ENCODE assay signal across 8 cellular contexts in the genomic region with DNA sequence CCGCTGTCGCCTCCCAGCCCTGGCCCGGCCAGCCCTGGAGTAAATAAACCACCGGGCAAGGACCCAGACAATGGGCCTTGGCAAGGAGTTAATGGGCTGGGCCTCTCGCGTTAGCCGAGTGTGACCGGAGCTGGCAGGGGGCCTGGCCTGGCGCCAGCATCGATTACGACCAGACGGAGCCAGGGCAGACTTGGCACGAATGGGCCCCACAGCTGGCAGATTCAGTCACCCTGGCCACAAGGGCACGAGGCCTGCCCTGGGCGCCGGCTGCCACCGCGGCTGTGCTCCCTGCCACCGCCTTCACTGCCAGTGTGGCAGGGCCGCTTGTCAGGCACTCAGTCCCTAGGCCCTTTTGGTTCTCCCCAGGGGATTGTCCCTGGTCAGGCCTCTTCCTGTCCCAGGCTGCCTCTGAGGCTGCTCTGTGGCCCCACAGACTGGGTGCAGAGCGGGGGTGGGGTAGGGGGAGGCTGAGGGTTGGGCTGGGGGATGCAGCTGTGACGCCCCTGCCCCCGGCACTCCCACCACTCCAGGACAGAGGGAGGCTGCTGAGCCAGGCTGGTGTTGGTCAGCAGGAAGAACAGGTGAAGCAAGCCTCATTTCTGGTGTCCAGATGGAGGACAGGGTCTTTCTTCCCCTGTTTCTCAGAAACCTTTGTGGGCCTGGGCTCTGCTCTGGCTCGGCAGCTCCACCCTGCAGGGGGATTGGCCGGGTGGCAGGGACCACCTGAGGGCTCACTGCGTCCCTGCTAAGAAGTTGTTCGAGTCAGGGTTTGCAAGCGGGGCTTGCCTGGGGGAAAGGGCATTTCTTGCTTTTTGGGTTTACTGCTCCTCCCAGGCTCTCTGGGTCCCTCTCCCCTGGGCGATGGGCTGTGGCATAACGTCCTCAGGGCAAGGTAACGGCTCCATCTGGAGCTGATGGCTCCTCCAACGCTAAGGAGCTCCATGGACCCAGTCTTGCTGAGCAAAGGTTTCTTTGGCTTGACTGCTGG. TPM values are rescaled to one million over a fixed set of nuclear protein-coding genes. Genes with fewer than 3 reads are reported as not detected.
DNase-seq lines count a peak whose midpoint lies in the region; ATAC-seq and TF ChIP-seq lines count a peak whose summit lies in the region.

No MANE protein-coding gene starts in this region.

- TF ChIP-seq CTCF in dorsolateral prefrontal cortex (IDR thresholded peaks at IDR 0.05 in 54 of 56, conservative IDR thresholded peaks at IDR 0.05 in 2 of 56; ENCODE audit: low read depth in 1 of 56, partially characterized antibody in 56 of 56), result peak in 23 of 56 donors; percentile 8 to 55 (median 27)

- H3K27me3 Mint-ChIP-seq in activated CD4-positive, alpha-beta T cell treated with anti-CD3 and anti-CD28 coated beads, Interleukin-2, amount 10 ng/mL, durations not matched to agents 24 days and 14 days, result no peaks in the 10 kb centered on the region
- H3K27me3 Mint-ChIP-seq in activated CD4-positive, alpha-beta T cell treated with anti-CD3 and anti-CD28 coated beads, Interleukin-2, amount 10 ng/mL, durations not matched to agents 7 days and 5 days, result no peaks in the 10 kb centered on the region

- H3K36me3 ChIP-seq in mesodermal cell (ENCODE audit: control insufficient read depth, insufficient read depth, low read length) (no peaks in the 10 kb centered on the region), urinary bladder (ENCODE audit: insufficient read depth) (no peaks in the 10 kb centered on the region)

- POLR2A ChIA-PET in activated CD4-positive, alpha-beta T cell treated with anti-CD3 and anti-CD28 coated beads, Interleukin-2, amount 10 ng/mL, durations not matched to agents 7 days and 5 days (lab: Charles Lee), result no interaction called here

- no peak overlapping the region for H3K4me3 Mint-ChIP-seq in activated CD4-positive, alpha-beta T cell treated with anti-CD3 and anti-CD28 coated beads, Interleukin-2, amount 10 ng/mL, durations not matched to agents 24 days and 14 days
- no peak overlapping the region for H3K4me3 Mint-ChIP-seq in activated CD4-positive, alpha-beta T cell treated with anti-CD3 and anti-CD28 coated beads, Interleukin-2, amount 10 ng/mL, durations not matched to agents 7 days and 5 days

- DNase-seq in activated CD4-positive, alpha-beta T cell treated with anti-CD3 and anti-CD28 coated beads, Interleukin-2, amount 10 ng/mL, durations not matched to agents 24 days and 14 days, result peak; percentile 54
- DNase-seq in activated CD4-positive, alpha-beta T cell treated with anti-CD3 and anti-CD28 coated beads, Interleukin-2, amount 10 ng/mL, durations not matched to agents 7 days and 5 days, result no peak
- peak; percentile 76 to 94 for DNase-seq in NCI-H526 (lab: John Stamatoyannopoulos, UW)
- peak; percentile 72 to 97 (median 96) for DNase-seq in dorsolateral prefrontal cortex
- no peak for DNase-seq in T-helper 2 cell

- CTCF ChIA-PET in activated CD4-positive, alpha-beta T cell treated with anti-CD3 and anti-CD28 coated beads, Interleukin-2, amount 10 ng/mL, durations not matched to agents 7 days and 5 days (lab: Charles Lee), result interaction anchor here (1.0 to 2.1 kb wide), 5 partner anchors 9 to 36 kb away, joined by 3 to 8 read pairs (median 5); no protein-coding TSS in a partner anchor

- WGBS in mesodermal cell (ENCODE audit: insufficient coverage in 2 of 2), 2 experiments, result 43 to 45% methylated on average over 27 of the region's 32 CpGs
- 39% methylated on average over 32 of the region's 32 CpGs for WGBS in urinary bladder

- H3K36me3 Mint-ChIP-seq in activated CD4-positive, alpha-beta T cell treated with anti-CD3 and anti-CD28 coated beads, Interleukin-2, amount 10 ng/mL, durations not matched to agents 24 days and 14 days (ENCODE audit: low read depth), result peaks cover 7% of the 10 kb centered on the region
- no peaks in the 10 kb centered on the region for H3K36me3 Mint-ChIP-seq in activated CD4-positive, alpha-beta T cell treated with anti-CD3 and anti-CD28 coated beads, Interleukin-2, amount 10 ng/mL, durations not matched to agents 7 days and 5 days (ENCODE audit: low read depth)

- H3K4me3 ChIP-seq in dorsolateral prefrontal cortex (peak overlapping the region in 2 of 59 donors; percentile 4 to 16), mesodermal cell (ENCODE audit: extremely low read depth, insufficient read depth, low read length, poor library complexity, severe bottlenecking) (no peak overlapping the region), urinary bladder (ENCODE audit: low read depth, low read length) (no peak overlapping the region)

- H3K27ac Mint-ChIP-seq in activated CD4-positive, alpha-beta T cell treated with anti-CD3 and anti-CD28 coated beads, Interleukin-2, amount 10 ng/mL, durations not matched to agents 24 days and 14 days, result no peak overlapping the region
- no peak overlapping the region for H3K27ac Mint-ChIP-seq in activated CD4-positive, alpha-beta T cell treated with anti-CD3 and anti-CD28 coated beads, Interleukin-2, amount 10 ng/mL, durations not matched to agents 7 days and 5 days

- peaks cover 0 to 3% (median 0%) of the 10 kb centered on the region in 45 donors for H3K27me3 ChIP-seq in dorsolateral prefrontal cortex

- H3K4me1 ChIP-seq in mesodermal cell (ENCODE audit: control insufficient read depth, insufficient read depth, low read length, poor library complexity, severe bottlenecking), result peaks cover 27% of the 10 kb centered on the region
- peaks cover 2% of the 10 kb centered on the region for H3K4me1 ChIP-seq in urinary bladder (ENCODE audit: insufficient read depth)

- H3K27ac ChIP-seq in dorsolateral prefrontal cortex (peak overlapping the region in 56 of 59 donors; percentile 2 to 84 (median 72)), mesodermal cell (ENCODE audit: low read depth, low read length, severe bottlenecking) (peak overlapping the region; percentile 66), urinary bladder (ENCODE audit: low read depth) (peak overlapping the region; percentile 44)

- H3K4me1 Mint-ChIP-seq in activated CD4-positive, alpha-beta T cell treated with anti-CD3 and anti-CD28 coated beads, Interleukin-2, amount 10 ng/mL, durations not matched to agents 24 days and 14 days, result peaks cover 11% of the 10 kb centered on the region
- peaks cover 17% of the 10 kb centered on the region for H3K4me1 Mint-ChIP-seq in activated CD4-positive, alpha-beta T cell treated with anti-CD3 and anti-CD28 coated beads, Interleukin-2, amount 10 ng/mL, durations not matched to agents 7 days and 5 days

- peaks cover 4% of the 10 kb centered on the region for H3K9me3 ChIP-seq in mesodermal cell (ENCODE audit: control insufficient read depth, low read length)

- peak; percentile 55 for ATAC-seq in HG03439 (IDR thresholded peaks at IDR 0.05; ENCODE audit: unreplicated experiment)

- intact Hi-C loops in activated CD4-positive, alpha-beta T cell treated with anti-CD3 and anti-CD28 coated beads, Interleukin-2, amount 10 ng/mL, durations not matched to agents 24 days and 14 days (cut with micrococcal nuclease), result no loop called here
- intact Hi-C loops in dorsolateral prefrontal cortex (cut with DNase I), result loop anchor here (1.0 to 5.0 kb wide), 2 partner anchors 33 to 35 kb away; no protein-coding TSS in a partner anchor

- H3K9me3 Mint-ChIP-seq in activated CD4-positive, alpha-beta T cell treated with anti-CD3 and anti-CD28 coated beads, Interleukin-2, amount 10 ng/mL, durations not matched to agents 24 days and 14 days, result no peaks in the 10 kb centered on the region
- no peaks in the 10 kb centered on the region for H3K9me3 Mint-ChIP-seq in activated CD4-positive, alpha-beta T cell treated with anti-CD3 and anti-CD28 coated beads, Interleukin-2, amount 10 ng/mL, durations not matched to agents 7 days and 5 days

RNA-seq across cellular contexts. Expression of gene SRP14, which starts 30.5 kb away (rescaled TPM):
- 153 and 155 TPM in 2 replicates for total RNA-seq in activated CD4-positive, alpha-beta T cell treated with anti-CD3 and anti-CD28 coated beads, Interleukin-2, amount 10 ng/mL, durations not matched to agents 24 days and 14 days
- 100 to 1,000 TPM; 145 to 150 TPM for total RNA-seq in activated CD4-positive, alpha-beta T cell treated with anti-CD3 and anti-CD28 coated beads, Interleukin-2, amount 10 ng/mL, durations not matched to agents 7 days and 5 days
- 100 to 1,000 TPM; 118 to 280 (median 179) TPM for total RNA-seq in dorsolateral prefrontal cortex
- polyA plus RNA-seq in mesodermal cell (2013, experiment 1 of 2), result 633 TPM
- 649 TPM for polyA plus RNA-seq in mesodermal cell (2013, experiment 2 of 2)
- 115 TPM for total RNA-seq in urinary bladder
- 362 TPM for polyA plus RNA-seq in urinary bladder

RNA-seq across cellular contexts. Expression of gene BMF, which starts 39.2 kb away (rescaled TPM):
- total RNA-seq in activated CD4-positive, alpha-beta T cell treated with anti-CD3 and anti-CD28 coated beads, Interleukin-2, amount 10 ng/mL, durations not matched to agents 24 days and 14 days, result 8.4 and 9.1 TPM in 2 replicates
- 1 to 10 TPM; 8.5 to 8.6 TPM for total RNA-seq in activated CD4-positive, alpha-beta T cell treated with anti-CD3 and anti-CD28 coated beads, Interleukin-2, amount 10 ng/mL, durations not matched to agents 7 days and 5 days
- total RNA-seq in dorsolateral prefrontal cortex (1 to 10 TPM in 117 of 120 experiments, under 1 TPM in 3; 0.89 to 7.2 (median 2.6) TPM), urinary bladder (10.8 TPM)
- polyA plus RNA-seq in mesodermal cell (2013, experiment 1 of 2), result 59.4 TPM
- 51.4 TPM for polyA plus RNA-seq in mesodermal cell (2013, experiment 2 of 2)
- polyA plus RNA-seq in urinary bladder, result 7.8 TPM

Comparison
In these comparisons a context has a peak if more than half of its experiments do, and no peak if none do; other contexts are left out.
1. DNase-seq: peak in activated CD4-positive, alpha-beta T cell treated with anti-CD3 and anti-CD28 coated beads, Interleukin-2, amount 10 ng/mL, durations not matched to agents 24 days and 14 days (single experiment), NCI-H526 (2 of 2) and dorsolateral prefrontal cortex (10 of 10); none in activated CD4-positive, alpha-beta T cell treated with anti-CD3 and anti-CD28 coated beads, Interleukin-2, amount 10 ng/mL, durations not matched to agents 7 days and 5 days (single experiment) and T-helper 2 cell (0 of 5).
2. Peak in every context shown above with its lines, with median percentiles within 50 percentile points of each other: H3K27ac ChIP-seq.